Comparison of ENCODE assay signal across 23 cellular contexts in the genomic region with DNA sequence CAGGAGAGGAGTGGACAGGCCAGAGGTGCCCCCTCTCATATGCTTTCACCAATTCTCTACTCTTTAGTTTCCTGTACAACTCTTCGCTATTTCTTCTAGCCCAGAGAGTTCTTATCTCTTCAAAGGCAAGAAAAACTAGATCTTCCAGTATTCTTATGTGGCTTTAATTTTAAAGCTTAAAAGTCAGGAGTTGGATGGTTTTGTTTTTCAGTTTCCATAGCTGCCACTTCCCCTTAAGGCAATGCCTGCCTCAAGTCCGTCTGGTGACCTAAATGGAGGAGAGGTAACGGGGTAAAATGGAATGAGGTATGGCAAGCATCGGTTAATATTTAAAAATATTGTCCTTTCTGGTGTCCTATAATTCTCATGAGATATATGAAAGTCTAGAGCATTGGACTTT. TPM values are rescaled to one million over a fixed set of nuclear protein-coding genes. Genes with fewer than 3 reads are reported as not detected.
"Had no signal": no experiment of that assay in that cellular context is flagged by ENCODE, and none has a peak within 500 bp of the region (broad histone marks: within the 10 kb centered on the region; RNA-seq: fewer than 3 reads in every experiment).

No MANE protein-coding gene starts in this region.

- H3K27me3 Mint-ChIP-seq: central memory CD8-positive, alpha-beta T cell; stimulated activated naive CD8-positive, alpha-beta T cell treated with anti-CD3 and anti-CD28 coated beads, Interleukin-15, amount 100 ng/mL, for 72 hours had no signal

- H3K36me3 Mint-ChIP-seq: natural killer cell had no signal

- H3K4me1 Mint-ChIP-seq: central memory CD8-positive, alpha-beta T cell; natural killer cell; stimulated activated naive CD8-positive, alpha-beta T cell treated with anti-CD3 and anti-CD28 coated beads, Interleukin-15, amount 100 ng/mL, for 72 hours had no signal

- H3K4me3 ChIP-seq: colonic mucosa, gastroesophageal sphincter, heart left ventricle, left lung, pancreas, right lobe of liver, suprapubic skin, transverse colon had no signal

- H3K36me3 ChIP-seq: colonic mucosa, gastroesophageal sphincter, heart left ventricle, left lung, pancreas, right lobe of liver, suprapubic skin, transverse colon had no signal

- DNase-seq: colonic mucosa; dermis blood vessel endothelial cell; heart left ventricle; hippocampal formation; left cardiac atrium; left lung; natural killer cell; occipital lobe; pancreas; right lobe of liver; small intestine; stimulated activated CD4-positive, alpha-beta T cell treated with anti-CD3 and anti-CD28 coated beads, Interleukin-12 subunit alpha, Interleukin-12 subunit beta, amount 100 ng/mL, for 4 hours; stimulated activated CD4-positive, alpha-beta T cell treated with anti-CD3 and anti-CD28 coated beads, Interleukin-1b, Interleukin-23, amount 100 ng/mL, for 48 hours; stimulated activated CD4-positive, alpha-beta T cell treated with anti-CD3 and anti-CD28 coated beads, Interleukin-4, amount 100 ng/mL, for 1 hour; stimulated activated CD8-positive, alpha-beta memory T cell treated with anti-CD3 and anti-CD28 coated beads, Interleukin-4, amount 100 ng/mL, for 48 hours; stimulated activated naive CD4-positive, alpha-beta T cell; stimulated activated naive CD8-positive, alpha-beta T cell treated with anti-CD3 and anti-CD28 coated beads, Interleukin-15, amount 100 ng/mL, for 72 hours; transverse colon had no signal

- H3K4me3 Mint-ChIP-seq: central memory CD8-positive, alpha-beta T cell; natural killer cell; stimulated activated naive CD8-positive, alpha-beta T cell treated with anti-CD3 and anti-CD28 coated beads, Interleukin-15, amount 100 ng/mL, for 72 hours had no signal

- H3K27me3 ChIP-seq: colonic mucosa, gastroesophageal sphincter, heart left ventricle, left lung, pancreas, right lobe of liver, suprapubic skin, transverse colon had no signal

- H3K27ac ChIP-seq: colonic mucosa, gastroesophageal sphincter, heart left ventricle, left lung, pancreas, right lobe of liver, suprapubic skin, transverse colon had no signal

- FAIRE-seq: islet of Langerhans, pancreas, small intestine, urothelium cell line had no signal

- H3K27ac Mint-ChIP-seq: natural killer cell; stimulated activated naive CD8-positive, alpha-beta T cell treated with anti-CD3 and anti-CD28 coated beads, Interleukin-15, amount 100 ng/mL, for 72 hours had no signal

- H3K9me3 ChIP-seq: colonic mucosa, gastroesophageal sphincter, heart left ventricle, left lung, pancreas, right lobe of liver, suprapubic skin, transverse colon had no signal

- H3K4me1 ChIP-seq: colonic mucosa, gastroesophageal sphincter, heart left ventricle, left lung, pancreas, right lobe of liver, suprapubic skin, transverse colon had no signal

- ATAC-seq: gastroesophageal sphincter; heart left ventricle; left cardiac atrium; left lung; natural killer cell; pancreas; right lobe of liver; stimulated activated naive CD8-positive, alpha-beta T cell treated with anti-CD3 and anti-CD28 coated beads, Interleukin-15, amount 100 ng/mL, for 72 hours had no signal

RNA-seq across cellular contexts. Expression of gene VGLL3, which starts 11.4 kb away (rescaled TPM):
- total RNA-seq: natural killer cell had no signal
